1 cellular context compared by ENCODE assay signal in genomic region chr7:47807756-47808155, GRCh38.
TF ChIP-seq lines count a peak whose summit lies in the region.

No MANE protein-coding gene starts in this region.

TF ChIP-seq in GM23338, 12 proteins besides CTCF, POLR2A, EP300 and RAD21 (continued from another document):
- no peak for TF ChIP-seq ZNF462 (CRISPR knock-in tag; IDR thresholded peaks at IDR 0.05)
- no peak for TF ChIP-seq ZNF331 (CRISPR knock-in tag; IDR thresholded peaks at IDR 0.05; ENCODE audit: low read depth)
- TF ChIP-seq JUNB (IDR thresholded peaks at IDR 0.05; ENCODE audit: unreplicated experiment), result no peak
